Comparison of ENCODE assay signal across 14 cellular contexts in genomic region chr1:28163496-28164120, GRCh38. TPM values are rescaled to one million over a fixed set of nuclear protein-coding genes. Genes with fewer than 3 reads are reported as not detected.
DNase-seq lines count a peak whose midpoint lies in the region; ATAC-seq and TF ChIP-seq lines count a peak whose summit lies in the region.
"Had no signal": no experiment of that assay in that cellular context is flagged by ENCODE, and none has a peak within 500 bp of the region (broad histone marks: within the 10 kb centered on the region; RNA-seq: fewer than 3 reads in every experiment).

No MANE protein-coding gene starts in this region.

- H3K9ac ChIP-seq in IMR-90 (ENCODE audit: low read depth, low read length): no peak overlapping the region
- H3K9ac ChIP-seq: BLaER1 had no signal

- H3K36me3 ChIP-seq in IMR-90 (ENCODE audit: control insufficient read depth, insufficient read depth, low read length): no peaks in the 10 kb centered on the region
- no peaks in the 10 kb centered on the region for H3K36me3 ChIP-seq in esophagus squamous epithelium
- H3K36me3 ChIP-seq: BLaER1 had no signal

- in situ Hi-C loops in IMR-90 (cut with MboI; ENCODE audit: low sequenced_read_pairs): no loop called here

- H3K14ac ChIP-seq in IMR-90 (replicated peaks; ENCODE audit: low read depth, low read length): no peak overlapping the region; the same call in 1 of the 2 replicates

- peak; percentile 65 for ATAC-seq in IMR-90 (ENCODE audit: low read depth)
- no peak for ATAC-seq in GM19452 (IDR thresholded peaks at IDR 0.05; ENCODE audit: unreplicated experiment)
- ATAC-seq: stimulated activated memory B cell treated with anti-CD40 and anti-IgM and Interleukin-4, amounts not matched to agents 10 μg/mL and 1 μg/mL and 100 μg/mL, for 72 hours had no signal

- TF ChIP-seq CTCF in IMR-90 (conservative IDR thresholded peaks at IDR 0.05; ENCODE audit: low read depth, low read length) (no peak), esophagus squamous epithelium (IDR thresholded peaks at IDR 0.05) (no peak)

- whole genome bisulfite sequencing in IMR-90 (ENCODE audit: extremely low coverage in 2 of 2, insufficient read length in 1 of 2), 2 experiments: 80% methylated on average over 1 of the region's 3 CpGs; no CpG with 5 or more reads in 1 of the 2 experiments
- WGBS in esophagus squamous epithelium, 2 donors: 32 to 47% methylated on average over 3 of the region's 3 CpGs

- dilution Hi-C loops in IMR-90 (cut with HindIII; ENCODE audit: low sequenced_read_pairs, unreplicated experiment): no loop called here

- H2BK15ac ChIP-seq in IMR-90 (ENCODE audit: low read depth, low read length): 0 out of 3 replicates have a peak overlapping the region, but pooled peaks have one; percentile 14

- no peak overlapping the region; the same call in 1 of the 2 replicates for H3K4me2 ChIP-seq in IMR-90 (ENCODE audit: low read depth, low read length)
- H3K4me2 ChIP-seq: BLaER1 had no signal

- H2BK120ac ChIP-seq in IMR-90 (ENCODE audit: low read depth, low read length): peak overlapping the region; percentile 53

- CTCF ChIA-PET in IMR-90 (lab: Yijun Ruan, JAX): interaction anchor here (1.1 to 1.3 kb wide), 2 partner anchors 16 to 19 kb away, joined by 3 to 4 read pairs; no protein-coding TSS in a partner anchor

- POLR2A ChIA-PET in IMR-90 (lab: Charles Lee; ENCODE audit: unreplicated experiment): no interaction called here

- H2AFZ ChIP-seq in IMR-90 (replicated peaks; ENCODE audit: low read length, poor library complexity): peak overlapping the region; percentile 0

- H3K4me1 ChIP-seq in IMR-90 (ENCODE audit: control insufficient read depth, insufficient read depth, low read length) (peaks cover 19% of the 10 kb centered on the region), esophagus squamous epithelium (peaks cover 6 to 51% (median 28%) of the 10 kb centered on the region in 3 donors)
- H3K4me1 ChIP-seq: BLaER1 had no signal

- no peak for TF ChIP-seq RAD21 in IMR-90 (IDR thresholded peaks at IDR 0.05; ENCODE audit: low read length)

- DNase-seq in IMR-90 (peak; percentile 16), caudate nucleus (lab: John Stamatoyannopoulos, UW) (peak in 53 of 61 donors; percentile 15 to 86 (median 57)), left kidney (ENCODE audit: low read depth, low spot score) (peak; percentile 19), putamen (ENCODE audit: low spot score) (peak; percentile 84), NCI-H2196 (lab: John Stamatoyannopoulos, UW; ENCODE audit: unreplicated experiment) (no peak), esophagus squamous epithelium (lab: John Stamatoyannopoulos, UW) (no peak), DMS53 treated with DMSO at 0.1 percent for 48 hours (lab: John Stamatoyannopoulos, UW; ENCODE audit: unreplicated experiment) (no peak)
- DNase-seq: activated B cell treated with CpG ODN at 0.5 μM for 24 hours; effector memory CD4-positive, alpha-beta T cell; NCI-H2081; stimulated activated CD4-positive, alpha-beta T cell treated with anti-CD3 and anti-CD28 coated beads, Interleukin-4, amount 100 ng/mL, for 1 hour had no signal

- H3K27me3 ChIP-seq in IMR-90 (ENCODE audit: control insufficient read depth, insufficient read depth, low read length): no peaks in the 10 kb centered on the region
- H3K27me3 ChIP-seq in esophagus squamous epithelium: no peaks in the 10 kb centered on the region
- H3K27me3 ChIP-seq: BLaER1 had no signal

- H3K9me3 ChIP-seq in IMR-90 (ENCODE audit: control insufficient read depth, insufficient read depth, low read length) (no peaks in the 10 kb centered on the region), esophagus squamous epithelium (no peaks in the 10 kb centered on the region)

- H3K79me1 ChIP-seq in IMR-90 (ENCODE audit: low read depth in 1 of 2, low read length in 2 of 2): no peaks in the 10 kb centered on the region

- peak overlapping the region; percentile 7; the same call in 1 of the 2 replicates for H2AK5ac ChIP-seq in IMR-90 (ENCODE audit: low read depth, low read length)

- no peak overlapping the region for H3K56ac ChIP-seq in IMR-90 (ENCODE audit: extremely low read depth, insufficient read depth, low read length)

- peak overlapping the region; percentile 27; the same call in 1 of the 2 replicates for H3K18ac ChIP-seq in IMR-90 (ENCODE audit: low read depth, low read length)

- H4K91ac ChIP-seq in IMR-90 (ENCODE audit: insufficient read depth, low read depth, low read length): peak overlapping the region; percentile 1

- H3K4me3 ChIP-seq in IMR-90 (ENCODE audit: insufficient read depth, low read depth, low read length): no peak overlapping the region
- H3K4me3 ChIP-seq in esophagus squamous epithelium: no peak overlapping the region
- H3K4me3 ChIP-seq: BLaER1 had no signal

- H3K23ac ChIP-seq in IMR-90 (ENCODE audit: low read depth, low read length): no peak overlapping the region

- no TSS peak for BruUV-seq in IMR-90 (replicated peaks; lab: Mats Ljungman, UMichigan)

- H2BK5ac ChIP-seq in IMR-90 (ENCODE audit: low read depth, low read length, poor library complexity, severe bottlenecking): no peak overlapping the region

- H3K27ac ChIP-seq in IMR-90 (ENCODE audit: insufficient read depth, low read length): peak overlapping the region; percentile 21; the same call in 1 of the 2 replicates
- H3K27ac ChIP-seq in caudate nucleus (ENCODE audit: low read depth, low read length): peak overlapping the region; percentile 63
- peak overlapping the region in 1 of 4 donors; percentile 13 for H3K27ac ChIP-seq in esophagus squamous epithelium
- H3K27ac ChIP-seq: BLaER1 had no signal

- H2BK20ac ChIP-seq in IMR-90 (ENCODE audit: low read depth, low read length): peak overlapping the region; percentile 20

- peak overlapping the region; percentile 19; the same call in 1 of the 2 replicates for H4K5ac ChIP-seq in IMR-90 (ENCODE audit: low read depth, low read length)

- H4K8ac ChIP-seq in IMR-90 (ENCODE audit: low read depth in 2 of 2, low read length in 2 of 2): peak overlapping the region in 1 of 2 experiments; percentile 49; a peak in 1 of 4 replicates

- no peak for TF ChIP-seq POLR2A in IMR-90 (IDR thresholded peaks at IDR 0.05; ENCODE audit: low read depth, low read length)
- TF ChIP-seq POLR2A in esophagus squamous epithelium (IDR thresholded peaks at IDR 0.05): no peak

- H3K4ac ChIP-seq in IMR-90 (ENCODE audit: low read depth, low read length): 0 out of 2 replicates have a peak overlapping the region, but pooled peaks have one; percentile 33

- H2AK9ac ChIP-seq in IMR-90 (replicated peaks; ENCODE audit: low read depth, low read length, poor library complexity): no peak overlapping the region

- H3K9me1 ChIP-seq in IMR-90 (ENCODE audit: insufficient read depth, low read length): peaks cover 17% of the 10 kb centered on the region

- no peaks in the 10 kb centered on the region for H4K20me1 ChIP-seq in IMR-90 (ENCODE audit: insufficient read depth, low read length)
- H4K20me1 ChIP-seq: BLaER1 had no signal

- intact Hi-C loops in IMR-90 (cut with micrococcal nuclease): loop anchor here (5.0 kb wide), 1 partner anchor 66 kb away; no protein-coding TSS in a partner anchor
- intact Hi-C loops in esophagus squamous epithelium (cut with DNase I): no loop called here

TF ChIP-seq in IMR-90, 13 proteins besides CTCF, POLR2A, EP300 and RAD21:
- TF ChIP-seq RFX5 (IDR thresholded peaks at IDR 0.05; ENCODE audit: low read depth, low read length): no peak
- TF ChIP-seq NFE2L2 (IDR thresholded peaks at IDR 0.05; ENCODE audit: low read depth, low read length): no peak
- TF ChIP-seq CEBPB (IDR thresholded peaks at IDR 0.05; ENCODE audit: low read depth, low read length): no peak
- no peak for TF ChIP-seq RCOR1 (IDR thresholded peaks at IDR 0.05; ENCODE audit: insufficient replicate concordance, low read length)
- no peak for TF ChIP-seq MAFK (IDR thresholded peaks at IDR 0.05; ENCODE audit: low read depth, low read length)
- TF ChIP-seq MAZ (IDR thresholded peaks at IDR 0.05; ENCODE audit: borderline replicate concordance, low read depth, low read length): no peak
- no peak for TF ChIP-seq USF2 (IDR thresholded peaks at IDR 0.05; ENCODE audit: low read depth, low read length)
- TF ChIP-seq SMC3 (IDR thresholded peaks at IDR 0.05; ENCODE audit: low read depth, low read length): no peak
- no peak for TF ChIP-seq BHLHE40 (IDR thresholded peaks at IDR 0.05; ENCODE audit: low read depth, low read length)
- no peak for TF ChIP-seq ELK1 (IDR thresholded peaks at IDR 0.05; ENCODE audit: borderline replicate concordance, low read depth, low read length)
- TF ChIP-seq MXI1 (IDR thresholded peaks at IDR 0.05; ENCODE audit: borderline replicate concordance, low read depth, low read length): no peak
- no peak for TF ChIP-seq FOS (IDR thresholded peaks at IDR 0.05; ENCODE audit: low read depth, low read length)
- no peak for TF ChIP-seq CHD1 (IDR thresholded peaks at IDR 0.05; ENCODE audit: low read depth, low read length)
TF ChIP-seq in IMR-90: peak in this region for 0.

RNA-seq across cellular contexts. Expression of gene PTAFR, which starts 12.9 kb away (rescaled TPM):
- total RNA-seq in IMR-90 (2012; rRNA removed): under 0.01 and 0.18 TPM in 2 replicates
- polyA plus RNA-seq in IMR-90 (2012; rRNA removed): 0.17 and 0.30 TPM in 2 replicates
- polyA plus RNA-seq in IMR-90 (2012; cell fraction: cytosol; rRNA removed): 0.09 and 0.11 TPM in 2 replicates
- 0.06 and 0.16 TPM in 2 replicates for polyA plus RNA-seq in IMR-90 (2012; cell fraction: nucleus; rRNA removed; ENCODE audit: low replicate concordance)
- total RNA-seq in esophagus squamous epithelium: 10 to 100 TPM in 1 of 4 donors, 1 to 10 TPM in 3; 2.7 to 12.8 (median 8.9) TPM

Comparison
In these comparisons a context has a peak if more than half of its experiments do, and no peak if none do; other contexts are left out.
1. DNase-seq: peak in IMR-90 (single experiment), caudate nucleus (53 of 61), left kidney (single experiment) and putamen (single experiment); none in NCI-H2196 (single experiment), esophagus squamous epithelium (single experiment) and DMS53 treated with DMSO at 0.1 percent for 48 hours (single experiment).